In the genomic region with DNA sequence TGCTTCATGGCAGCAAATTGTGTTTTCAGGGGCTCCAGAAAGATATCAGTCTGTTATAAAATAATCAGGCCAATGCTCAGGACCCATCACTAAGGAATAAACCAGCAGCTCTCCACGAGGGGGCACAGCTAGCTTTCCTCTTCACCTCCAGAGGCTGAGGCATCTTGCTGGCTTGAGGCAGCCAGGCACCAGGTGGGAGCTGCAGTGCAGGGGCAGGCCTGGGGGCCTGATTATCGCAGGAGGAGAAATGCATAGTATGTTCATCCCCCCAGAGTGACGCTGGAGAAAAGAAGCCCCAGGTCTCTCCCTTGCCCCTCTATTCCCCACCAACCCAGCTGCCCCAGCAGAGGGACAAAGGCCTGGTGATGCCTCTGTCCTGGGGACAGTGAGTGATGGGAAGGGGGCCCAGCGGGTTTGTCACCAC, we compare ENCODE assay signal across 9 cellular contexts.
DNase-seq lines count a peak whose midpoint lies in the region; ATAC-seq, FAIRE-seq and TF ChIP-seq lines count a peak whose summit lies in the region.
"Had no signal": no experiment of that assay in that cellular context is flagged by ENCODE, and none has a peak within 500 bp of the region (broad histone marks: within the 10 kb centered on the region; RNA-seq: fewer than 3 reads in every experiment).

No MANE protein-coding gene starts in this region.

- POLR2A ChIA-PET in SK-N-SH (lab: Yijun Ruan, JAX) = no interaction called here

- H3K4me1 ChIP-seq in SK-N-SH (ENCODE audit: control insufficient read depth in 1 of 2, insufficient read depth in 2 of 2, low read depth in 1 of 2, low read length in 1 of 2) = peaks cover 4 to 9% of the 10 kb centered on the region in 2 experiments; a peak in 1 of 4 replicates

- WGBS in SK-N-SH (ENCODE audit: low lambda C conversion rate) = 52% methylated on average over 4 of the region's 4 CpGs

- H3K9me3 ChIP-seq in SK-N-SH = no peaks in the 10 kb centered on the region

- H3K4me3 ChIP-seq in SK-N-SH (ENCODE audit: low read depth in 2 of 2, low read length in 1 of 2) = no peak overlapping the region
- H3K4me3 ChIP-seq: lung had no signal

- no peak overlapping the region for H3K27ac ChIP-seq in SK-N-SH (ENCODE audit: low read depth in 2 of 2, low read length in 1 of 2)

- H2AFZ ChIP-seq in SK-N-SH (ENCODE audit: low read depth) = no peak overlapping the region

- H3K4me2 ChIP-seq in SK-N-SH = no peak overlapping the region

- H3K36me3 ChIP-seq in SK-N-SH (replicated peaks in 1 of 2; ENCODE audit: control insufficient read depth in 1 of 2, insufficient read depth in 2 of 2, low read length in 1 of 2) = no peaks in the 10 kb centered on the region

- TF ChIP-seq CTCF in D721Med (IDR thresholded peaks at IDR 0.05; ENCODE audit: insufficient read depth, missing control alignments) (peak; percentile 55), SK-N-SH (IDR thresholded peaks at IDR 0.05) (peak; percentile 72)

- no peaks in the 10 kb centered on the region for H3K79me2 ChIP-seq in SK-N-SH (ENCODE audit: insufficient read depth)

- CTCF ChIA-PET in SK-N-SH (lab: Yijun Ruan, JAX) = interaction anchor here (0.9 to 3.0 kb wide), 11 partner anchors 10 to 258 kb away, joined by 3 to 35 read pairs (median 4); no protein-coding TSS in a partner anchor

- no peaks in the 10 kb centered on the region for H3K27me3 ChIP-seq in SK-N-SH (ENCODE audit: insufficient read depth)

- TF ChIP-seq EP300 in SK-N-SH (IDR thresholded peaks at IDR 0.05; ENCODE audit: borderline replicate concordance in 1 of 2, low read depth in 1 of 2, low read length in 1 of 2) = no peak

- TF ChIP-seq RAD21 in SK-N-SH (IDR thresholded peaks at IDR 0.05; ENCODE audit: low read length) = peak; percentile 81

- no peaks in the 10 kb centered on the region for H3F3A ChIP-seq in SK-N-SH (replicated peaks; ENCODE audit: insufficient read depth)

- H3K9ac ChIP-seq in SK-N-SH = no peak overlapping the region

- no peaks in the 10 kb centered on the region for H4K20me1 ChIP-seq in SK-N-SH (ENCODE audit: insufficient read depth)

- ATAC-seq in GM21717 (IDR thresholded peaks at IDR 0.05; ENCODE audit: unreplicated experiment) = no peak
- no peak for ATAC-seq in activated CD4-positive, CD25-positive, alpha-beta regulatory T cell treated with anti-CD3 and anti-CD28 coated beads, Interleukin-2, amount 50 U/mL, for 24 hours

- H3K9me2 ChIP-seq in SK-N-SH = no peaks in the 10 kb centered on the region

- no peak for DNase-seq in D721Med (ENCODE audit: insufficient read length, low spot score)
- peak; percentile 68 for DNase-seq in HuH-7 (ENCODE audit: low spot score)
- DNase-seq in SK-N-SH = peak; percentile 78
- peak; percentile 51 for DNase-seq in fibroblast of the conjunctiva (ENCODE audit: low read depth)
- peak in 43 of 56 donors; percentile 4 to 86 (median 47) for DNase-seq in nucleus accumbens (lab: John Stamatoyannopoulos, UW)
- no peak for DNase-seq in activated T-cell treated with anti-CD3 and anti-CD28 coated beads, Interleukin-2, amount 50 U/mL, for 1 hour

- FAIRE-seq in D721Med (lab: Jason Lieb, UNC) = no peak

TF ChIP-seq in SK-N-SH, 30 proteins besides CTCF, POLR2A, EP300 and RAD21:
- peak; percentile 82 for TF ChIP-seq SMC3 (IDR thresholded peaks at IDR 0.05; ENCODE audit: low read depth, low read length)
- TF ChIP-seq, protein P1, sequence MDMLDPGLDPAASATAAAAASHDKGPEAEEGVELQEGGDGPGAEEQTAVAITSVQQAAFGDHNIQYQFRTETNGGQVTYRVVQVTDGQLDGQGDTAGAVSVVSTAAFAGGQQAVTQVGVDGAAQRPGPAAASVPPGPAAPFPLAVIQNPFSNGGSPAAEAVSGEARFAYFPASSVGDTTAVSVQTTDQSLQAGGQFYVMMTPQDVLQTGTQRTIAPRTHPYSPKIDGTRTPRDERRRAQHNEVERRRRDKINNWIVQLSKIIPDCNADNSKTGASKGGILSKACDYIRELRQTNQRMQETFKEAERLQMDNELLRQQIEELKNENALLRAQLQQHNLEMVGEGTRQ (IDR thresholded peaks at IDR 0.05; ENCODE audit: borderline replicate concordance, low read depth, low read length) = no peak

Comparison
In these comparisons a context has a peak if more than half of its experiments do, and no peak if none do; other contexts are left out.
1. DNase-seq: peak in HuH-7 (single experiment), SK-N-SH (single experiment), fibroblast of the conjunctiva (single experiment) and nucleus accumbens (43 of 56); none in D721Med (single experiment) and activated T-cell treated with anti-CD3 and anti-CD28 coated beads, Interleukin-2, amount 50 U/mL, for 1 hour (single experiment).